ENCODE assay signal across 1 cellular context in genomic region chr1:78102082-78102481, GRCh38.
TF ChIP-seq lines count a peak whose summit lies in the region.

No MANE protein-coding gene starts in this region.

TF ChIP-seq in WTC11, 78 proteins besides CTCF, POLR2A, EP300 and RAD21 (continued from another document):
- TF ChIP-seq ZNF425 (CRISPR knock-in tag; conservative IDR thresholded peaks at IDR 0.05): no peak
